9 cellular contexts compared by ENCODE assay signal in the genomic region with DNA sequence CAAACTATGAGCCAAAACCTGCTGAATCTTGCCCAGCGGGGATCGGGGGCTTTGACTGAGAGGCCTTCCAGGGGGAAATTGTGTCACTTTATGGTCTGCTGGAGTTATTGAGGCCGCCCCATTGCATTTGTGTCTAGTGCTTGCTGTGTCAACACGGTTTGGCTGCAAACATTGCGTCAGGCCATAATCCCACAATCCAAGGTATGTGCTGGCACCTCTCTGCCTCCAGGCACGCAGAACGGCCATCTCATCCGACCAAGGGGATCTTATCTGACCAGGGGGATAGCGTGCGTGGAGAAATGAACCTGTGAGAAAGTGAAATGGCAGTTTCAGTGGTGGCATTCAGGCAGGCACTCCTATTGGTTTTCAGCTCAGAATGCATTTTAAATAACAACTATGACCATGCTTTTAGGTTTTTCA. TPM values are rescaled to one million over a fixed set of nuclear protein-coding genes. Genes with fewer than 3 reads are reported as not detected.
DNase-seq lines count a peak whose midpoint lies in the region; ATAC-seq and TF ChIP-seq lines count a peak whose summit lies in the region.
"Had no signal": no experiment of that assay in that cellular context is flagged by ENCODE, and none has a peak within 500 bp of the region (broad histone marks: within the 10 kb centered on the region; RNA-seq: fewer than 3 reads in every experiment).

No MANE protein-coding gene starts in this region.

- H3K36me3 Mint-ChIP-seq in chondrocyte (ENCODE audit: low read depth): no peaks in the 10 kb centered on the region

- H3K4me1 ChIP-seq in trophoblast cell (ENCODE audit: control insufficient read depth in 1 of 2, insufficient read depth in 2 of 2, low read length in 2 of 2) (peaks cover 6 to 11% of the 10 kb centered on the region in 2 experiments), Peyer's patch (no peaks in the 10 kb centered on the region)

- H3K27ac ChIP-seq in trophoblast cell (ENCODE audit: low read depth, low read length) (no peak overlapping the region), Peyer's patch (peak overlapping the region in 2 of 4 donors; percentile 37 to 50)

- no peak for TF ChIP-seq POLR2A in NB4 (IDR thresholded peaks at IDR 0.05; ENCODE audit: extremely low read depth, insufficient read length)
- TF ChIP-seq POLR2A in Peyer's patch (IDR thresholded peaks at IDR 0.05): no peak

- no peak overlapping the region for H3K4me3 ChIP-seq in NB4 (ENCODE audit: low read depth, low read length)
- H3K4me3 ChIP-seq in trophoblast cell (ENCODE audit: low read depth, low read length): no peak overlapping the region
- H3K4me3 ChIP-seq in Peyer's patch: no peak overlapping the region
- H3K4me3 ChIP-seq in foreskin fibroblast (ENCODE audit: low read depth in 1 of 2, low read length in 2 of 2): no peak overlapping the region

- peak overlapping the region; percentile 15 for H3K9ac ChIP-seq in trophoblast cell (ENCODE audit: low read length)

- H3K9me3 ChIP-seq in trophoblast cell (ENCODE audit: insufficient read depth, low read depth, low read length) (no peaks in the 10 kb centered on the region), Peyer's patch (no peaks in the 10 kb centered on the region)

- H3K27me3 Mint-ChIP-seq in chondrocyte (ENCODE audit: low read depth): no peaks in the 10 kb centered on the region

- peak overlapping the region; percentile 2 for H2BK12ac ChIP-seq in trophoblast cell (ENCODE audit: low read length)

- H3K4me2 ChIP-seq in trophoblast cell (ENCODE audit: low read length): no peak overlapping the region

- H3K27me3 ChIP-seq in trophoblast cell (ENCODE audit: insufficient read depth, low read length): no peaks in the 10 kb centered on the region
- no peaks in the 10 kb centered on the region for H3K27me3 ChIP-seq in Peyer's patch

- H2BK5ac ChIP-seq in trophoblast cell (ENCODE audit: low read depth, low read length, poor library complexity): no peak overlapping the region

- H3K14ac ChIP-seq in trophoblast cell (ENCODE audit: low read length): no peak overlapping the region

- H2AFZ ChIP-seq in trophoblast cell (ENCODE audit: insufficient read depth, low read length, poor library complexity): no peak overlapping the region

- no peaks in the 10 kb centered on the region for H3K9me3 Mint-ChIP-seq in chondrocyte (ENCODE audit: low read depth)

- H4K91ac ChIP-seq in trophoblast cell (ENCODE audit: low read depth, low read length): no peak overlapping the region

- H3K4me1 Mint-ChIP-seq in chondrocyte (ENCODE audit: low read depth): peaks cover 14% of the 10 kb centered on the region

- no peak overlapping the region for H3K4ac ChIP-seq in trophoblast cell (ENCODE audit: low read depth, low read length)

- TF ChIP-seq CTCF in NB4 (IDR thresholded peaks at IDR 0.05; ENCODE audit: low read depth, low read length) (no peak), Peyer's patch (IDR thresholded peaks at IDR 0.05) (no peak), foreskin fibroblast (IDR thresholded peaks at IDR 0.05; ENCODE audit: low read depth, low read length) (no peak), chondrocyte (IDR thresholded peaks at IDR 0.05) (no peak)

- no peak overlapping the region for H2BK120ac ChIP-seq in trophoblast cell (ENCODE audit: insufficient read depth, low read length, poor library complexity)

- no peaks in the 10 kb centered on the region for H3K79me2 ChIP-seq in trophoblast cell (ENCODE audit: control insufficient read depth, insufficient read depth, low read length, poor library complexity)

- DNase-seq in NB4 (ENCODE audit: low read depth): peak; percentile 26
- peak; percentile 81 to 92 for DNase-seq in trophoblast cell
- no peak for DNase-seq in Peyer's patch
- no peak for DNase-seq in foreskin fibroblast
- no peak for DNase-seq in chondrocyte (ENCODE audit: low spot score)
- no peak for DNase-seq in activated CD4-positive, alpha-beta T cell treated with anti-CD3 and anti-CD28 coated beads, Interleukin-2, amount 50 U/mL, for 48 hours
- DNase-seq: NCI-H526 had no signal

- H2AK5ac ChIP-seq in trophoblast cell (ENCODE audit: low read length): no peak overlapping the region

- peak overlapping the region; percentile 23 for H4K8ac ChIP-seq in trophoblast cell (ENCODE audit: low read depth, low read length)

- H3K23ac ChIP-seq in trophoblast cell (ENCODE audit: low read length): no peak overlapping the region

- H3K79me1 ChIP-seq in trophoblast cell (ENCODE audit: low read length): peaks cover 8% of the 10 kb centered on the region

- WGBS in trophoblast cell (ENCODE audit: extremely low coverage, insufficient coverage, insufficient read length): no CpG with 5 or more reads among the region's 10 CpGs

- no peak overlapping the region for H3K4me3 Mint-ChIP-seq in chondrocyte (ENCODE audit: unreplicated experiment)

- ATAC-seq in GM19035 (IDR thresholded peaks at IDR 0.05; ENCODE audit: unreplicated experiment): peak; percentile 39
- peak; percentile 46 for ATAC-seq in HG02852 (IDR thresholded peaks at IDR 0.05; ENCODE audit: unreplicated experiment)

- no peak overlapping the region for H3K18ac ChIP-seq in trophoblast cell (ENCODE audit: low read length)

- no peak overlapping the region for H4K12ac ChIP-seq in trophoblast cell (ENCODE audit: low read depth, low read length)

- H3K36me3 ChIP-seq in trophoblast cell (ENCODE audit: control insufficient read depth in 1 of 2, insufficient read depth in 2 of 2, low read length in 2 of 2) (no peaks in the 10 kb centered on the region), Peyer's patch (no peaks in the 10 kb centered on the region)

- H3K27ac Mint-ChIP-seq in chondrocyte (ENCODE audit: unreplicated experiment): no peak overlapping the region

RNA-seq across cellular contexts. Expression of gene LYPD6B, which starts 18.1 kb away (rescaled TPM):
- 43.9 and 44.9 TPM in 2 replicates for polyA plus RNA-seq in trophoblast cell (2013)
- 1 to 10 TPM in 3 of 4 donors, not detected in 1; 2.0 to 4.4 (median 3.7) TPM for total RNA-seq in Peyer's patch
- 0.36 to 1.2 TPM in 2 of 3 replicates, not detected in the other for total RNA-seq in chondrocyte

Comparison
In these comparisons a context has a peak if more than half of its experiments do, and no peak if none do; other contexts are left out.
1. DNase-seq: peak in NB4 (single experiment) and trophoblast cell (2 of 2); none in Peyer's patch (0 of 3), foreskin fibroblast (0 of 2), chondrocyte (single experiment) and activated CD4-positive, alpha-beta T cell treated with anti-CD3 and anti-CD28 coated beads, Interleukin-2, amount 50 U/mL, for 48 hours (0 of 2).